In genomic region chr5:123670981-123671557, GRCh38 we compare ENCODE assay signal across 8 cellular contexts.
DNase-seq lines count a peak whose midpoint lies in the region; ATAC-seq, FAIRE-seq and TF ChIP-seq lines count a peak whose summit lies in the region.

No MANE protein-coding gene starts in this region.

- no peaks in the 10 kb centered on the region for H3K9me2 ChIP-seq in Loucy (replicated peaks; ENCODE audit: low read depth, low read length)

- H3K9me3 ChIP-seq in Loucy (ENCODE audit: insufficient read depth, low read depth, low read length): no peaks in the 10 kb centered on the region
- no peaks in the 10 kb centered on the region for H3K9me3 ChIP-seq in kidney (ENCODE audit: control insufficient read depth in 1 of 2, low read length in 2 of 2)

- TF ChIP-seq CTCF in GM12864 (IDR thresholded peaks at IDR 0.05; ENCODE audit: low read depth, low read length, missing control alignments) (peak; percentile 66), Loucy (conservative IDR thresholded peaks at IDR 0.05; ENCODE audit: low read length) (peak; percentile 65), brain microvascular endothelial cell (IDR thresholded peaks at IDR 0.05; ENCODE audit: low read depth, low read length, missing control alignments) (peak; percentile 74), kidney (IDR thresholded peaks at IDR 0.05; ENCODE audit: borderline replicate concordance, extremely low read depth, insufficient read depth) (peak; percentile 71)

- no peak for ATAC-seq in GM19452 (IDR thresholded peaks at IDR 0.05; ENCODE audit: unreplicated experiment)

- H3F3A ChIP-seq in Loucy (ENCODE audit: low read depth): no peaks in the 10 kb centered on the region

- DNase-seq in GM12864 (ENCODE audit: low read depth) (peak; percentile 16), SHP77 treated with DMSO at 0.1 percent for 48 hours (lab: John Stamatoyannopoulos, UW) (peak; percentile 35), brain microvascular endothelial cell (peak; percentile 46), kidney (no peak)
- peak; percentile 32 to 37 for DNase-seq in stimulated activated CD4-positive, alpha-beta T cell treated with anti-CD3 and anti-CD28 coated beads, Interleukin-2, amount 100 ng/mL, for 48 hours

- no peak overlapping the region for H3K9ac ChIP-seq in Loucy (ENCODE audit: low read depth, low read length, poor library complexity, severe bottlenecking)
- H3K9ac ChIP-seq in kidney (ENCODE audit: low read length in 2 of 2): no peak overlapping the region

- no peaks in the 10 kb centered on the region for H4K20me1 ChIP-seq in Loucy (ENCODE audit: insufficient read depth, low read length, poor library complexity, severe bottlenecking)

- in situ Hi-C loops in brain microvascular endothelial cell (cut with HindIII; ENCODE audit: low pct_ligation_motif_present, low sequenced_read_pairs): no loop called here

- H3K4me1 ChIP-seq in Loucy (ENCODE audit: insufficient read depth, low read length, poor library complexity, severe bottlenecking): no peaks in the 10 kb centered on the region
- peaks cover 0 to 3% of the 10 kb centered on the region in 2 donors for H3K4me1 ChIP-seq in kidney (ENCODE audit: control insufficient read depth in 1 of 2, insufficient read depth in 1 of 2, low read depth in 1 of 2, low read length in 2 of 2)

- no peak overlapping the region for H2AFZ ChIP-seq in Loucy (ENCODE audit: low read length)

- H3K27me3 ChIP-seq in Loucy (ENCODE audit: insufficient read depth, low read length, poor library complexity, severe bottlenecking) (no peaks in the 10 kb centered on the region), brain microvascular endothelial cell (replicated peaks) (no peaks in the 10 kb centered on the region)

- H3K36me3 ChIP-seq in Loucy (ENCODE audit: insufficient read depth, low read length) (no peaks in the 10 kb centered on the region), brain microvascular endothelial cell (replicated peaks) (no peaks in the 10 kb centered on the region), kidney (ENCODE audit: control insufficient read depth in 1 of 2, insufficient read depth in 2 of 2, low read length in 2 of 2) (no peaks in the 10 kb centered on the region)

- intact Hi-C loops in kidney (cut with DNase I): no loop called here

- no peak overlapping the region for H3K4me3 ChIP-seq in GM12864 (ENCODE audit: low read depth, low read length)
- H3K4me3 ChIP-seq in Loucy (ENCODE audit: low read length, poor library complexity, severe bottlenecking): no peak overlapping the region
- H3K4me3 ChIP-seq in brain microvascular endothelial cell (ENCODE audit: low read depth, low read length): no peak overlapping the region
- H3K4me3 ChIP-seq in kidney (ENCODE audit: low read length in 2 of 2): no peak overlapping the region

- no peak overlapping the region for H3K4me2 ChIP-seq in Loucy (ENCODE audit: low read depth, low read length, poor library complexity, severe bottlenecking)

- peak; percentile 97 for FAIRE-seq in A204.1 (lab: Jason Lieb, UNC)
- FAIRE-seq in kidney (lab: Jason Lieb, UNC): peak; percentile 93

- no peaks in the 10 kb centered on the region for H3K79me2 ChIP-seq in Loucy (ENCODE audit: insufficient read depth, low read length)

- H3K27ac ChIP-seq in brain microvascular endothelial cell: no peak overlapping the region
- no peak overlapping the region for H3K27ac ChIP-seq in kidney (ENCODE audit: low read depth in 2 of 2, low read length in 2 of 2)
